1 cellular context compared by ENCODE assay signal in the genomic region with DNA sequence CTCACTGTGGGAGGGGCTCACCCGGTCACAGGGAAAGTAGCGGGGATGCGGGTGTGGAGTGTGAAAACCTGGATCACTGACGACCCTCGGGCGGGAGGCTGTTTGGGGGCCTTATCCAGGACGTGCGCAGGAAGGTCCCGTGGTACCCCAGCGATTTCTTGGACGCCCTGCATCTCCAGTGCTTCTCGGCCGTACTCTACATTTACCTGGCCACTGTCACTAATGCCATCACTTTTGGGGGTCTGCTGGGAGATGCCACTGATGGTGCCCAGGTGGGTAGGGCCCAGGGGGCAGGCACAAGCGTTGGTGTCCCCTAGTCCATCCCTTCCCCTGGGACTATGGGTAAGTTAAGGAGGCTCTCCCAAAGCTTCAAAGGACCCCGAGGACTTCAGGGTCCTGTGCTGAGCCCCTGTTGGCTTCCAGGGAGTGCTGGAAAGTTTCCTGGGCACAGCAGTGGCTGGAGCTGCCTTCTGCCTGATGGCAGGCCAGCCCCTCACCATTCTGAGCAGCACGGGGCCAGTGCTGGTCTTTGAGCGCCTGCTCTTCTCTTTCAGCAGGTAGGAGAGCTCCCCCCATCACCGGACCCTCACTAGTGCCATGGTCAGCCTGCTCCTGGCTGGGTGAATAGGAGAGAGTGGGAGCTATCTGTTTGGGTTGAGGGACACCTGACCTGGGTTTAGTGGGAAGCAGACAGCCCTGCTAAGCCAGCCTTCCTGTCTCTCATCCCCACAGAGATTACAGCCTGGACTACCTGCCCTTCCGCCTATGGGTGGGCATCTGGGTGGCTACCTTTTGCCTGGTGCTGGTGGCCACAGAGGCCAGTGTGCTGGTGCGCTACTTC.
TF ChIP-seq lines count a peak whose summit lies in the region.

No MANE protein-coding gene starts in this region.

TF ChIP-seq in GM12878, 131 proteins besides CTCF, POLR2A, EP300 and RAD21:
- TF ChIP-seq HDGF (IDR thresholded peaks at IDR 0.05) = 0 out of 2 replicates have a peak, but pooled peaks have one; percentile 9
- 0 out of 2 replicates have a peak, but pooled peaks have one; percentile 5 for TF ChIP-seq RB1 (IDR thresholded peaks at IDR 0.05; ENCODE audit: borderline replicate concordance)
- TF ChIP-seq CHD1 (IDR thresholded peaks at IDR 0.05; ENCODE audit: low read depth, low read length) = no peak
